Comparison of ENCODE assay signal across 13 cellular contexts in the genomic region with DNA sequence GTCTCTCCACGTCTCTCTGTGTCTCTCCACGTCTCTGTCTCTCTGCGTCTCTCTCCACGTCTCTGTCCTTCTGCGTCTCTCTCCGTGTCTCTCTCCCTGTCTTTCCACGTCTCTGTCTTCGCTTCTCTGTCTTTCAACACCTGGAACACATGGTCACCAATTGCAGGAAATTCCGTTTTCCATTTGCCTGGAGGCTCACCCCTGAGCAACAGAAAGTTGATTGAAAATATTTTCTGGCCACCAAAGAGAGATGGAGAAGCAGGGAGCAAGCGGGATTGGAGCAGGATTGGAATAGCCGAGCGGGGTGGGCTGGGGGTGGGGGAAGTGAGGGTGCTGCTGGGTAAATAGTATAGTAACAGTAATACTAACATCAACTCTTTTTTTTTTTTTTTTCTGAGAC. TPM values are rescaled to one million over a fixed set of nuclear protein-coding genes. Genes with fewer than 3 reads are reported as not detected.
A peak's percentile ranks its signal among the peaks of the same experiment; 100 is the strongest.
DNase-seq lines count a peak whose midpoint lies in the region; ATAC-seq, FAIRE-seq and TF ChIP-seq lines count a peak whose summit lies in the region.
"Had no signal": no experiment of that assay in that cellular context is flagged by ENCODE, and none has a peak within 500 bp of the region (broad histone marks: within the 10 kb centered on the region; RNA-seq: fewer than 3 reads in every experiment).

No MANE protein-coding gene starts in this region.

- intact Hi-C loops in ascending aorta (cut with DNase I): loop anchor here (2.0 kb wide), 2 partner anchors 31 to 53 kb away; no protein-coding TSS in a partner anchor
- intact Hi-C loops in kidney (cut with DNase I): no loop called here
- intact Hi-C loops in spleen (cut with DNase I; ENCODE audit: low total_unique reads): no loop called here

- no peaks in the 10 kb centered on the region for H3K9me2 ChIP-seq in DOHH2 (replicated peaks; ENCODE audit: control insufficient read depth, low read length)

- no peak for TF ChIP-seq POLR2A in spleen (IDR thresholded peaks at IDR 0.05)
- TF ChIP-seq POLR2A in GM18505 (IDR thresholded peaks at IDR 0.05; ENCODE audit: borderline replicate concordance, extremely low read depth, insufficient read depth, insufficient read length): no peak

- DNase-seq in ascending aorta (ENCODE audit: low spot score in 2 of 2) (no peak), kidney (no peak), spleen (no peak), glomerular visceral epithelial cell (ENCODE audit: extremely low spot score) (no peak)
- DNase-seq in activated naive CD4-positive, alpha-beta T cell treated with anti-CD3 and anti-CD28 coated beads, Interleukin-2, amount 50 U/mL, for 16 hours: no peak
- DNase-seq: activated CD4-positive, CD25-positive, alpha-beta regulatory T cell; NCI-H1417 had no signal

- H3F3A ChIP-seq in DOHH2 (ENCODE audit: control insufficient read depth, insufficient read depth): peaks cover 36% of the 10 kb centered on the region

- H3K4me1 ChIP-seq in DOHH2 (ENCODE audit: control insufficient read depth, low read length) (peaks cover 70% of the 10 kb centered on the region), ascending aorta (peaks cover 27 to 33% of the 10 kb centered on the region in 2 donors), kidney (ENCODE audit: control insufficient read depth in 1 of 2, insufficient read depth in 1 of 2, low read depth in 1 of 2, low read length in 2 of 2) (peaks cover 11 to 23% of the 10 kb centered on the region in 2 donors), spleen (peaks cover 12 to 81% (median 45%) of the 10 kb centered on the region in 6 donors)

- no peak for FAIRE-seq in kidney (lab: Jason Lieb, UNC)

- H4K20me1 ChIP-seq in DOHH2 (ENCODE audit: control insufficient read depth, insufficient read depth, low read depth, low read length): no peaks in the 10 kb centered on the region

- H3K9ac ChIP-seq in kidney (ENCODE audit: low read length in 2 of 2): no peak overlapping the region

- no peak for ATAC-seq in GM18505 (IDR thresholded peaks at IDR 0.05; ENCODE audit: unreplicated experiment)
- no peak for ATAC-seq in HG02642 (IDR thresholded peaks at IDR 0.05; ENCODE audit: poor library complexity, unreplicated experiment)
- ATAC-seq: activated naive CD4-positive, alpha-beta T cell treated with anti-CD3 and anti-CD28 coated beads, Interleukin-2, amount 50 U/mL, for 72 hours had no signal

- 67 to 81% (median 78%) methylated on average over 12 of the region's 12 CpGs for WGBS in spleen, 5 donors

- H3K4me3 ChIP-seq in DOHH2 (ENCODE audit: low read length) (peak overlapping the region; percentile 84), ascending aorta (peak overlapping the region; percentile 67), kidney (ENCODE audit: low read length in 2 of 2) (peak overlapping the region; percentile 16 to 42), spleen (peak overlapping the region in 6 of 8 donors; percentile 22 to 91 (median 74))

- H3K79me2 ChIP-seq in DOHH2 (ENCODE audit: control insufficient read depth, low read length): peaks cover 54% of the 10 kb centered on the region

- H3K36me3 ChIP-seq in DOHH2 (ENCODE audit: control insufficient read depth, low read length) (peaks cover 60% of the 10 kb centered on the region), ascending aorta (peaks cover 26 to 40% of the 10 kb centered on the region in 2 donors), kidney (ENCODE audit: control insufficient read depth in 1 of 2, insufficient read depth in 2 of 2, low read length in 2 of 2) (peaks cover 7 to 12% of the 10 kb centered on the region in 2 donors), spleen (peaks cover 0 to 44% (median under 1%) of the 10 kb centered on the region in 6 donors)

- TF ChIP-seq CTCF in DOHH2 (IDR thresholded peaks at IDR 0.05; ENCODE audit: low read depth, low read length, poor library complexity, severe bottlenecking) (no peak), ascending aorta (IDR thresholded peaks at IDR 0.05) (no peak), kidney (IDR thresholded peaks at IDR 0.05; ENCODE audit: borderline replicate concordance, extremely low read depth, insufficient read depth) (no peak), spleen (IDR thresholded peaks at IDR 0.05 in 8 of 11, conservative IDR thresholded peaks at IDR 0.05 in 3 of 11) (no peak)

- H3K27me3 ChIP-seq in DOHH2 (ENCODE audit: control insufficient read depth, low read length): no peaks in the 10 kb centered on the region
- no peaks in the 10 kb centered on the region for H3K27me3 ChIP-seq in ascending aorta
- peaks cover 0 to 28% (median 4%) of the 10 kb centered on the region in 7 donors for H3K27me3 ChIP-seq in spleen (replicated peaks in 1 of 7)

- H3K9me3 ChIP-seq in DOHH2 (ENCODE audit: control insufficient read depth, insufficient read depth, low read length) (no peaks in the 10 kb centered on the region), ascending aorta (no peaks in the 10 kb centered on the region), kidney (ENCODE audit: control insufficient read depth in 1 of 2, low read length in 2 of 2) (no peaks in the 10 kb centered on the region), spleen (peaks cover 0 to 5% (median 0%) of the 10 kb centered on the region in 8 donors)

- H3K4me2 ChIP-seq in DOHH2 (ENCODE audit: low read length): peak overlapping the region; percentile 90

- H3K27ac ChIP-seq in DOHH2 (ENCODE audit: low read depth, low read length) (peak overlapping the region; percentile 93), ascending aorta (peak overlapping the region; percentile 83 to 89), kidney (ENCODE audit: low read depth in 2 of 2, low read length in 2 of 2) (peak overlapping the region in 1 of 2 donors; percentile 65), spleen (peak overlapping the region in 6 of 8 donors; percentile 26 to 85 (median 70))

RNA-seq across cellular contexts. Expression of gene KANK2, which starts 1.7 kb away (rescaled TPM):
- total RNA-seq in ascending aorta: 572 TPM
- 119 TPM for total RNA-seq in kidney
- polyA plus RNA-seq in kidney (ENCODE audit: insufficient read depth, low read depth, low replicate concordance): 37.5 TPM
- total RNA-seq in spleen: 100 to 1,000 TPM in 4 of 7 donors, 10 to 100 TPM in 3; 47.7 to 144 (median 117) TPM
- polyA plus RNA-seq in spleen: 10 to 100 TPM; 16.3 to 34.9 (median 20.1) TPM

RNA-seq across cellular contexts. Expression of gene SPC24, which starts 40.1 kb away (rescaled TPM):
- total RNA-seq in ascending aorta (1.1 TPM), kidney (1.7 TPM), spleen (1 to 10 TPM; 2.0 to 9.7 (median 3.6) TPM)
- polyA plus RNA-seq in kidney (ENCODE audit: insufficient read depth, low read depth, low replicate concordance) (0.65 TPM), spleen (1 to 10 TPM; 1.7 to 4.4 (median 3.9) TPM)

RNA-seq across cellular contexts. Expression of gene ANGPTL8, which starts 43.7 kb away (rescaled TPM):
- total RNA-seq in ascending aorta (not detected), kidney (1.9 TPM), spleen (not detected)
- polyA plus RNA-seq in kidney (ENCODE audit: insufficient read depth, low read depth, low replicate concordance) (1.3 TPM), spleen (under 1 TPM in 1 of 3 donors, not detected in 2; 0.30 TPM)
- total RNA-seq: activated naive CD4-positive, alpha-beta T cell treated with anti-CD3 and anti-CD28 coated beads, Interleukin-2, amount 50 U/mL, for 72 hours; epithelial cell of proximal tubule; HT1080 had no signal

Comparison
In these comparisons a context has a peak if more than half of its experiments do, and no peak if none do; other contexts are left out.
1. H3K4me3 ChIP-seq: peak in every context shown above with its lines; median percentile 84 in DOHH2; 74 in spleen; 67 in ascending aorta; 29 in kidney.